19 cellular contexts compared by ENCODE assay signal in the genomic region with DNA sequence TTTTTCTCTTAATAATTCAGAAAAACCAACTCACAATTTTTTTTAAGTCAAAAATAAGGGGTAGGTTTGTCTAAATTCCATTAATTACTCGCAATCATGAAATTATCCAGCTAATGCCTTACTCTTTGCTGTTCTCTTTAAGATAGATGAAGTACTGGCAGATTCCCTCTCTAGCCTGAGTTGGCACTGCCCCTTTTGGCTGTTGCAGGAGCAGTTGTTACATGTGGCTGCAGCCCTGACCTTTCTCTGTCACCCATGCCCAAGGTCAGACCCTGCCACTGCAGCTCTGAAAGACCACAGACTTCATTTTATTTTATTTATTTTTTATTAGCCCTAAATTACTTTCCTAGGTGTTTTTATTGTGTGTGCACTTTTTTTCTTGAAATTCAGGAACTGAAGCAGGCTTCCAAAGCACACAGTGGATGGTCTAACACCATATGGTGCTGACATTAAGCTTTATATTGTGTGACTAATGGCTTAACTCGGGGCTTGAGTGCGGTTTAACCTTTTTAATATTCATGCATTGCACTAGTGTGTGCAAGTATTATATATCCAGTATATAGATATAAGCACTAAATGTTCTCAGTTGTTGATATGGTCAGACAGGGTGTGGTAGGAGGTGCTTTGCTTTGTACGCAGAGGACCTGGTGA.
"Had no signal": no experiment of that assay in that cellular context is flagged by ENCODE, and none has a peak within 500 bp of the region (broad histone marks: within the 10 kb centered on the region; RNA-seq: fewer than 3 reads in every experiment).

No MANE protein-coding gene starts in this region.

- H3K4me1 ChIP-seq: tibial artery had no signal

- H3K9me3 ChIP-seq: esophagus squamous epithelium, tibial artery had no signal

- H3K27ac ChIP-seq: esophagus squamous epithelium, tibial artery had no signal

- FAIRE-seq: bronchial epithelial cell, TTC549 had no signal

- ATAC-seq: activated CD4-positive, alpha-beta T cell treated with anti-CD3 and anti-CD28 coated beads for 36 hours; activated naive CD4-positive, alpha-beta T cell treated with anti-CD3 and anti-CD28 coated beads, Interleukin-2, amount 50 U/mL, for 72 hours; effector memory CD8-positive, alpha-beta T cell; WTC11 had no signal

- DNase-seq: activated CD4-positive, alpha-beta memory T cell treated with anti-CD3 and anti-CD28 coated beads for 36 hours; activated CD4-positive, alpha-beta T cell treated with anti-CD3 and anti-CD28 coated beads for 36 hours; activated gamma-delta T cell treated with Interleukin-2 at 50 U/mL for 16 hours; activated T-cell treated with anti-CD3 and anti-CD28 coated beads for 4 hours; dermis blood vessel endothelial cell; effector memory CD8-positive, alpha-beta T cell; esophagus squamous epithelium; nephron progenitor cell; nucleus accumbens; posterior cingulate gyrus; stimulated activated CD4-positive, alpha-beta T cell treated with anti-CD3 and anti-CD28 coated beads, Interleukin-12 subunit alpha, Interleukin-12 subunit beta, amount 100 ng/mL, for 4 hours; stimulated activated CD4-positive, alpha-beta T cell treated with anti-CD3 and anti-CD28 coated beads, Interleukin-1b, Interleukin-23, amount 100 ng/mL, for 48 hours; stimulated activated naive CD4-positive, alpha-beta T cell treated with Interleukin-2 at 50 U/mL for 16 hours; tibial artery had no signal

- H3K36me3 ChIP-seq: esophagus squamous epithelium, tibial artery had no signal

- H3K4me3 ChIP-seq: esophagus squamous epithelium, lung, tibial artery had no signal

- H3K27me3 ChIP-seq: esophagus squamous epithelium, tibial artery had no signal
